ENCODE assay signal across 1 cellular context in genomic region chr21:22138297-22139016, GRCh38.
TF ChIP-seq lines count a peak whose summit lies in the region.

No MANE protein-coding gene starts in this region.

TF ChIP-seq in K562, 482 proteins besides CTCF, POLR2A, EP300 and RAD21 (continued from another document):
- TF ChIP-seq ZMIZ1 (IDR thresholded peaks at IDR 0.05; ENCODE audit: low read depth in 2 of 2, low read length in 2 of 2) = no peak
- TF ChIP-seq ZNF263 (CRISPR knock-in tag; IDR thresholded peaks at IDR 0.05; ENCODE audit: borderline replicate concordance) = no peak
- no peak for TF ChIP-seq SMAD4 (CRISPR knock-in tag; conservative IDR thresholded peaks at IDR 0.05)
- no peak for TF ChIP-seq ZBTB26 (CRISPR knock-in tag; IDR thresholded peaks at IDR 0.05)
- TF ChIP-seq SMAD2 (IDR thresholded peaks at IDR 0.05; ENCODE audit: low read depth, low read length) = no peak
